Comparison of ENCODE assay signal across 1 cellular context in the genomic region with DNA sequence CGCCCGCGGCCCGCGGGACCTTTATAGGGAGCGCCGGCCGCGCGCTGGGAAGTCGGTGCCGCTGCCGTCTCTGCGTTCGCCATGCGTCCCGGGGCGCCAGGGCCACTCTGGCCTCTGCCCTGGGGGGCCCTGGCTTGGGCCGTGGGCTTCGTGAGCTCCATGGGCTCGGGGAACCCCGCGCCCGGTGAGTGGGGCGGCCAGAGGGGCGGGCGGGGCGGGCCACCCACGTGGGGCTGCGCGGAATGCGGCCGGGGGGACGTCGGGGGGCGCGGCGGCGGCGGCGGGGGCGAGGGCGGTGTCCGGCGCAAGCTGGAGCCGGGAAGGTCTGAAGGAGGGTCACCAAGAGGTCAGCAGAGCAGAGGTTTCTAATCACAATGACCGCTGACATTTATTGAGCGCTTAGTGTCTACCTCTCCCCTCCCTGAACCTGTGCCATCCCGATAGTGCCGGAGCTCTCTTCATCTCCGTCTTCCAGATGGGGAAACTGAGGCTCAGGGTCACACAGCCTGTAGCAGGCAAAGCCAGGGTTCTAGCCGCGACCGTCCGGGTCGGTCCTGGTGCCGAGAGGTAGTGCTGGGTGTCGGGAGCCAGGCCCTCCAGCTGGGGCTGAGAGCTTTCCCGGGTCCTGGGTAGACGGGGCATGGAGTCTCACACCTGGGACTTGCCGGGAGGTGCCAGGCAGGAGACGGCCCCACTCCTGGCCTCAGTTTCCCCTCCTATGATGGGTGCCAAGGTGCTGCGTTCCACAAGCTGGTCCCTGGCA.
TF ChIP-seq lines count a peak whose summit lies in the region.

Gene FSTL3, plus strand, starts transcription at position 50 of the 763 bp plus-strand sequence. Its CDS starts 32 bp downstream, at position 82.

TF ChIP-seq in WTC11, 78 proteins besides CTCF, POLR2A, EP300 and RAD21 (continued from another document):
- no peak for TF ChIP-seq ATF6 (CRISPR knock-in tag; IDR thresholded peaks at IDR 0.05)
